In the genomic region with DNA sequence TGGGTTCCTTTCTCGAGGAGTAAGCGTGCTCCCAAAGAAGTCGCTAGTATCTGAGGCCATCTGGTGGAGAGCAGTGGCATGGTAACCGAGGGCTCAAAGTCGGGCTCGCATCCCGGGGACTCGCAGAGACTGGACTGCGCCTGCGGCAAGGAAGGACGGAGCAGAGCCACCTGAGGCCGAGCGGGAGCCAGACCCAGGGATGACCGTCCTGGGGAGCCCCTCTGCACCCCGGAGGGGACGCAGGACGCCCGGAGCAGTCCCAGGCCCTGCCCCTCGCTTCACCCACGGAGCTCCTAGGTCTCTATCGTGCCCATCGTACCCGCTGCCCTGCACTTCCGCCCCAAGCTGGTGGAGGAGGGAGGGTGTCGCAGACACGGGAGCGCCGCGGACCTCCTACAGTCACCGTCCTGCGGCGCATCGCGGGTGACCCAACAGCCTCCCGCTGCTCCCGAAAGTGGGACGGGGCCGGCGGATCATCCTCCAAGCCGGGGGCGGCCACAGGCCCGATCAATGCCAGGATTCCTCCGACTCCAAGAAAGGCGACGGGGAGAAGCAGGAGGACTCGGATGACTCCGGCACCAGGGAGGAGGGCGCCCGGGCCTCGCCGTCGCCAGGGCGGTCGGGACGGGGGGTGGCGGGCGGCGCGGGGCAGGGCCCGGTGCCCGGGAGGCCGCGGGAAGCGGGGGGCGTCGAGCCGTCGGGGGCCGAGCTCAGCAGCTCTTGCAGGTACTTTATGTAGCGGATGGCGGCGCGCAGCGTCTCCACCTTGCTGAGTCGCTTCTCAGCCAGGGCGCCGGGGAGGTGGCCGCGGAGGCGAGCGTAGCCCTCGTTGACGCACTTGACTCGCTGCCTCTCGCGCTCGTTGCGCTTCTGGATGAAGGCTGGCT, we compare ENCODE assay signal across 8 cellular contexts. TPM values are rescaled to one million over a fixed set of nuclear protein-coding genes. Genes with fewer than 3 reads are reported as not detected.
DNase-seq lines count a peak whose midpoint lies in the region; ATAC-seq and TF ChIP-seq lines count a peak whose summit lies in the region.

No MANE protein-coding gene starts in this region.

- H3K27me3 ChIP-seq in ascending aorta, result no peaks in the 10 kb centered on the region
- no peaks in the 10 kb centered on the region for H3K27me3 ChIP-seq in right cardiac atrium (ENCODE audit: control insufficient read depth, insufficient read depth)
- H3K27me3 ChIP-seq in uterus, result no peaks in the 10 kb centered on the region

- H3K27ac ChIP-seq in ascending aorta (peak overlapping the region in 1 of 2 donors; percentile 29), right cardiac atrium (ENCODE audit: low read length) (no peak overlapping the region), uterus (no peak overlapping the region)

- H3K4me3 ChIP-seq in GM12865 (ENCODE audit: low read depth, low read length) (peak overlapping the region; percentile 40), ascending aorta (peak overlapping the region; percentile 66 to 74), right cardiac atrium (ENCODE audit: low read length) (peak overlapping the region; percentile 32), uterus (peak overlapping the region; percentile 27 to 57)

- WGBS in right cardiac atrium, result 3% methylated on average over 88 of the region's 88 CpGs

- TF ChIP-seq CTCF in GM12865 (IDR thresholded peaks at IDR 0.05; ENCODE audit: insufficient read depth, low read depth, low read length, missing control alignments), result peak; percentile 81
- peak; percentile 82 to 88 (median 87) for TF ChIP-seq CTCF in ascending aorta (IDR thresholded peaks at IDR 0.05)
- TF ChIP-seq CTCF in uterus (IDR thresholded peaks at IDR 0.05), result peak; percentile 72 to 91 (median 84)

- H3K9me3 ChIP-seq in ascending aorta (no peaks in the 10 kb centered on the region), right cardiac atrium (ENCODE audit: control insufficient read depth, low read length) (no peaks in the 10 kb centered on the region), uterus (no peaks in the 10 kb centered on the region)

- H3K36me3 ChIP-seq in ascending aorta, result no peaks in the 10 kb centered on the region
- H3K36me3 ChIP-seq in uterus, result no peaks in the 10 kb centered on the region

- peak in 1 of 2 donors; percentile 65 for TF ChIP-seq POLR2A in uterus (IDR thresholded peaks at IDR 0.05)

- intact Hi-C loops in ascending aorta (cut with DNase I) (loop anchor here (1.0 to 5.0 kb wide), 3 partner anchors 142 to 557 kb away; partner anchors contain the start of gene KIF14), right cardiac atrium (cut with DNase I) (loop anchor here in 3 of 4 donors (5.0 kb wide), 1 partner anchor 142 kb away; no protein-coding TSS in a partner anchor), uterus (cut with DNase I; ENCODE audit: low total_unique reads) (loop anchor here (5.0 kb wide), 1 partner anchor 142 kb away; no protein-coding TSS in a partner anchor)

- no peaks in the 10 kb centered on the region for H3K4me1 ChIP-seq in ascending aorta
- H3K4me1 ChIP-seq in right cardiac atrium (ENCODE audit: control insufficient read depth, insufficient read depth, low read length), result no peaks in the 10 kb centered on the region
- H3K4me1 ChIP-seq in uterus, result no peaks in the 10 kb centered on the region

- peak; percentile 85 for ATAC-seq in HG02852 (IDR thresholded peaks at IDR 0.05; ENCODE audit: unreplicated experiment)
- peak; percentile 95 to 96 for ATAC-seq in right cardiac atrium

- DNase-seq in GM12865 (ENCODE audit: low read depth), result peak; percentile 76
- peak; percentile 87 for DNase-seq in NCI-H146 treated with DMSO at 0.1 percent for 48 hours (lab: John Stamatoyannopoulos, UW; ENCODE audit: unreplicated experiment)
- DNase-seq in T-helper 2 cell, result peak; percentile 30 to 79 (median 55)
- peak; percentile 37 to 93 for DNase-seq in ascending aorta (ENCODE audit: low spot score in 2 of 2)
- peak; percentile 88 to 94 (median 91) for DNase-seq in right cardiac atrium
- peak; percentile 53 for DNase-seq in pulmonary artery endothelial cell (ENCODE audit: low read depth, low spot score)
- DNase-seq in uterus, result peak; percentile 84 to 87

RNA-seq across cellular contexts. Expression of gene CACNA1S, which starts 2.3 kb away (rescaled TPM):
- not detected for total RNA-seq in ascending aorta
- total RNA-seq in right cardiac atrium, result under 1 TPM in 2 of 4 donors, not detected in 2; 0.06 to 0.09 TPM
- polyA plus RNA-seq in right cardiac atrium, result not detected
- not detected in 2 replicates for total RNA-seq in pulmonary artery endothelial cell
- under 1 TPM in 1 of 4 donors, not detected in 3; 0.07 TPM for total RNA-seq in uterus

RNA-seq across cellular contexts. Expression of gene ASCL5, which starts 12.5 kb away (rescaled TPM):
- total RNA-seq in ascending aorta (not detected), right cardiac atrium (not detected), pulmonary artery endothelial cell (not detected in 2 replicates), uterus (not detected)
- not detected for polyA plus RNA-seq in right cardiac atrium

RNA-seq across cellular contexts. Expression of gene TMEM9, which starts 39.8 kb away (rescaled TPM):
- total RNA-seq in ascending aorta (45.8 TPM), right cardiac atrium (10 to 100 TPM; 45.3 to 54.6 (median 46.6) TPM), pulmonary artery endothelial cell (52.8 and 58.5 TPM in 2 replicates), uterus (100 to 1,000 TPM in 3 of 4 donors, 10 to 100 TPM in 1; 73.6 to 163 (median 117) TPM)
- polyA plus RNA-seq in right cardiac atrium, result 44.4 TPM
